In genomic region chr16:22694887-22695382, GRCh38 we compare ENCODE assay signal across 3 cellular contexts.
TF ChIP-seq lines count a peak whose summit lies in the region.

No MANE protein-coding gene starts in this region.

TF ChIP-seq in IMR-90, 13 proteins besides CTCF, POLR2A, EP300 and RAD21:
- TF ChIP-seq ELK1 (IDR thresholded peaks at IDR 0.05; ENCODE audit: borderline replicate concordance, low read depth, low read length) (no peak), CHD1 (IDR thresholded peaks at IDR 0.05; ENCODE audit: low read depth, low read length) (no peak), MXI1 (IDR thresholded peaks at IDR 0.05; ENCODE audit: borderline replicate concordance, low read depth, low read length) (no peak), RFX5 (IDR thresholded peaks at IDR 0.05; ENCODE audit: low read depth, low read length) (no peak), RCOR1 (IDR thresholded peaks at IDR 0.05; ENCODE audit: insufficient replicate concordance, low read length) (no peak), NFE2L2 (IDR thresholded peaks at IDR 0.05; ENCODE audit: low read depth, low read length) (no peak), CEBPB (IDR thresholded peaks at IDR 0.05; ENCODE audit: low read depth, low read length) (no peak), FOS (IDR thresholded peaks at IDR 0.05; ENCODE audit: low read depth, low read length) (no peak), BHLHE40 (IDR thresholded peaks at IDR 0.05; ENCODE audit: low read depth, low read length) (no peak), SMC3 (IDR thresholded peaks at IDR 0.05; ENCODE audit: low read depth, low read length) (no peak), MAZ (IDR thresholded peaks at IDR 0.05; ENCODE audit: borderline replicate concordance, low read depth, low read length) (no peak), MAFK (IDR thresholded peaks at IDR 0.05; ENCODE audit: low read depth, low read length) (no peak; the same call in 1 of the 2 replicates)
- TF ChIP-seq, protein P1, sequence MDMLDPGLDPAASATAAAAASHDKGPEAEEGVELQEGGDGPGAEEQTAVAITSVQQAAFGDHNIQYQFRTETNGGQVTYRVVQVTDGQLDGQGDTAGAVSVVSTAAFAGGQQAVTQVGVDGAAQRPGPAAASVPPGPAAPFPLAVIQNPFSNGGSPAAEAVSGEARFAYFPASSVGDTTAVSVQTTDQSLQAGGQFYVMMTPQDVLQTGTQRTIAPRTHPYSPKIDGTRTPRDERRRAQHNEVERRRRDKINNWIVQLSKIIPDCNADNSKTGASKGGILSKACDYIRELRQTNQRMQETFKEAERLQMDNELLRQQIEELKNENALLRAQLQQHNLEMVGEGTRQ (IDR thresholded peaks at IDR 0.05; ENCODE audit: low read depth, low read length): no peak
TF ChIP-seq in IMR-90: peak in this region for 0.

TF ChIP-seq in H1, 55 proteins besides CTCF, POLR2A, EP300 and RAD21:
- TF ChIP-seq NRF1 (IDR thresholded peaks at IDR 0.05; ENCODE audit: low read depth, low read length) (no peak), PHF8 (conservative IDR thresholded peaks at IDR 0.05; ENCODE audit: low read depth, low read length) (no peak), HDAC6 (IDR thresholded peaks at IDR 0.05; ENCODE audit: low read depth, low read length) (no peak), CTBP2 (IDR thresholded peaks at IDR 0.05; ENCODE audit: borderline replicate concordance, insufficient read depth, insufficient read length, low read length) (no peak), SRF (IDR thresholded peaks at IDR 0.05; ENCODE audit: low read depth, low read length) (no peak), POU5F1 (IDR thresholded peaks at IDR 0.05; ENCODE audit: low read depth, low read length) (no peak), KDM5A (IDR thresholded peaks at IDR 0.05; ENCODE audit: low read length) (no peak), TBP (IDR thresholded peaks at IDR 0.05; ENCODE audit: low read depth, low read length) (no peak), SAP30 (IDR thresholded peaks at IDR 0.05; ENCODE audit: insufficient read depth, insufficient replicate concordance, low read length) (no peak), SP4 (IDR thresholded peaks at IDR 0.05; ENCODE audit: low read length) (no peak), KDM1A (IDR thresholded peaks at IDR 0.05; ENCODE audit: borderline replicate concordance, low read length) (no peak), CHD2 (IDR thresholded peaks at IDR 0.05; ENCODE audit: low read length) (no peak), TEAD4 (IDR thresholded peaks at IDR 0.05; ENCODE audit: low read depth, low read length) (no peak), JUND (IDR thresholded peaks at IDR 0.05; ENCODE audit: low read length) (no peak), MAX (IDR thresholded peaks at IDR 0.05) (no peak)

TF ChIP-seq in HEK293T, 16 proteins besides CTCF, POLR2A, EP300 and RAD21:
- TF ChIP-seq ARNT (IDR thresholded peaks at IDR 0.05) (no peak), LEF1 (IDR thresholded peaks at IDR 0.05; ENCODE audit: borderline replicate concordance) (no peak), BHLHE40 (IDR thresholded peaks at IDR 0.05; ENCODE audit: borderline replicate concordance) (no peak), ELF4 (IDR thresholded peaks at IDR 0.05) (no peak), PKNOX1 (IDR thresholded peaks at IDR 0.05) (no peak)
